23 cellular contexts compared by ENCODE assay signal in genomic region chr12:45353944-45354343, GRCh38.
DNase-seq lines count a peak whose midpoint lies in the region; ATAC-seq and TF ChIP-seq lines count a peak whose summit lies in the region.
"Had no signal": no experiment of that assay in that cellular context is flagged by ENCODE, and none has a peak within 500 bp of the region (broad histone marks: within the 10 kb centered on the region; RNA-seq: fewer than 3 reads in every experiment).

No MANE protein-coding gene starts in this region.

- no peak overlapping the region for H3K4me3 Mint-ChIP-seq in activated naive CD4-positive, alpha-beta T cell treated with anti-CD3 and anti-CD28 coated beads, Interleukin-2, amount 10 ng/mL, durations not matched to agents 7 days and 5 days
- no peak overlapping the region for H3K4me3 Mint-ChIP-seq in effector memory CD8-positive, alpha-beta T cell
- H3K4me3 Mint-ChIP-seq: activated CD4-positive, alpha-beta T cell treated with anti-CD3 and anti-CD28 coated beads for 36 hours; activated CD8-positive, alpha-beta memory T cell treated with anti-CD3 and anti-CD28 coated beads, Interleukin-2, amount 10 ng/mL, durations not matched to agents 7 days and 5 days; B cell; type B pancreatic cell had no signal

- no peak for TF ChIP-seq CTCF in psoas muscle (IDR thresholded peaks at IDR 0.05)

- H3K4me1 ChIP-seq in psoas muscle, result peaks cover 22% of the 10 kb centered on the region
- H3K4me1 ChIP-seq: colonic mucosa had no signal

- H3K9me3 ChIP-seq in psoas muscle, result no peaks in the 10 kb centered on the region
- H3K9me3 ChIP-seq: breast epithelium, colonic mucosa, stomach had no signal

- no peaks in the 10 kb centered on the region for H3K27me3 ChIP-seq in psoas muscle (ENCODE audit: insufficient read depth in 3 of 3, low read length in 2 of 3)
- H3K27me3 ChIP-seq: breast epithelium, colonic mucosa, stomach had no signal

- H3K27ac ChIP-seq in psoas muscle, result peak overlapping the region; percentile 44
- H3K27ac ChIP-seq: breast epithelium, colonic mucosa, stomach had no signal

- peaks cover 55% of the 10 kb centered on the region for H3K36me3 Mint-ChIP-seq in activated naive CD4-positive, alpha-beta T cell treated with anti-CD3 and anti-CD28 coated beads, Interleukin-2, amount 10 ng/mL, durations not matched to agents 7 days and 5 days
- peaks cover 25 to 34% of the 10 kb centered on the region in 2 donors for H3K36me3 Mint-ChIP-seq in activated naive CD4-positive, alpha-beta T cell treated with anti-CD3 and anti-CD28 coated beads, Interleukin-2, amount 50 U/mL, for 72 hours
- peaks cover 17% of the 10 kb centered on the region for H3K36me3 Mint-ChIP-seq in effector memory CD8-positive, alpha-beta T cell (ENCODE audit: insufficient read depth)

- peaks cover 8% of the 10 kb centered on the region for H3K9me3 Mint-ChIP-seq in activated naive CD4-positive, alpha-beta T cell treated with anti-CD3 and anti-CD28 coated beads, Interleukin-2, amount 10 ng/mL, durations not matched to agents 7 days and 5 days
- H3K9me3 Mint-ChIP-seq in activated naive CD4-positive, alpha-beta T cell treated with anti-CD3 and anti-CD28 coated beads, Interleukin-2, amount 50 U/mL, for 72 hours, result no peaks in the 10 kb centered on the region
- no peaks in the 10 kb centered on the region for H3K9me3 Mint-ChIP-seq in effector memory CD8-positive, alpha-beta T cell
- H3K9me3 Mint-ChIP-seq: activated T-helper 2 cell treated with anti-CD3 and anti-CD28 coated beads, Interferon-gamma antibody, Interleukin-2, Interleukin-4, amounts not matched to agents 10 μg/mL and 5 μg/mL and 100 μg/mL, durations not matched to agents 14 hours and 24 hours and 36 hours; type B pancreatic cell had no signal

- no peak for ATAC-seq in activated naive CD4-positive, alpha-beta T cell treated with anti-CD3 and anti-CD28 coated beads, Interleukin-2, amount 50 U/mL, for 72 hours
- ATAC-seq in HG02759 (IDR thresholded peaks at IDR 0.05; ENCODE audit: unreplicated experiment), result peak; percentile 8
- no peak for ATAC-seq in effector memory CD8-positive, alpha-beta T cell (replicated peaks)
- peak in 2 of 4 donors; percentile 45 to 53 for ATAC-seq in psoas muscle
- ATAC-seq: activated CD8-positive, alpha-beta memory T cell treated with anti-CD3 and anti-CD28 coated beads, Interleukin-2, amount 10 ng/mL, durations not matched to agents 7 days and 5 days; HCT116; right cardiac atrium had no signal

- intact Hi-C loops in psoas muscle (cut with DNase I), result no loop called here

- H3K4me3 ChIP-seq in psoas muscle, result no peak overlapping the region
- H3K4me3 ChIP-seq: breast epithelium, colonic mucosa, stomach had no signal

- 77 to 96% (median 89%) methylated on average over 2 of the region's 2 CpGs for WGBS in psoas muscle, 3 donors

- peaks cover 18 to 97% of the 10 kb centered on the region in 2 donors for H3K36me3 ChIP-seq in psoas muscle (ENCODE audit: insufficient read depth in 1 of 2, low read depth in 1 of 2)
- H3K36me3 ChIP-seq: breast epithelium, colonic mucosa had no signal

- DNase-seq in activated naive CD4-positive, alpha-beta T cell treated with anti-CD3 and anti-CD28 coated beads, Interleukin-2, amount 10 ng/mL, durations not matched to agents 7 days and 5 days, result no peak
- DNase-seq in activated naive CD4-positive, alpha-beta T cell treated with anti-CD3 and anti-CD28 coated beads, Interleukin-2, amount 50 U/mL, for 72 hours (ENCODE audit: low spot score in 2 of 2), result no peak
- no peak for DNase-seq in effector memory CD8-positive, alpha-beta T cell
- DNase-seq in psoas muscle (no peak), amygdala (lab: John Stamatoyannopoulos, UW) (no peak)
- DNase-seq in activated CD4-positive, alpha-beta T cell treated with anti-CD3 and anti-CD28 coated beads for 4 hours, result no peak
- no peak for DNase-seq in NK-92 treated with Interleukin-12 subunit alpha and Interleukin-12 subunit beta, amount 100 ng/mL, for 24 hours (lab: John Stamatoyannopoulos, UW)
- DNase-seq: activated CD4-positive, alpha-beta T cell treated with anti-CD3 and anti-CD28 coated beads for 36 hours; activated CD8-positive, alpha-beta memory T cell treated with anti-CD3 and anti-CD28 coated beads, Interleukin-2, amount 10 ng/mL, durations not matched to agents 7 days and 5 days; colonic mucosa; NCI-H1694 treated with DMSO at 0.1 percent for 48 hours; NCI-H774; OCI-M1; right cardiac atrium; Right ventricle myocardium superior; stimulated activated CD4-positive, alpha-beta T cell treated with anti-CD3 and anti-CD28 coated beads, Interleukin-4, amount 100 ng/mL, for 4 hours; stomach had no signal

- peak overlapping the region; percentile 12 for H3K27ac Mint-ChIP-seq in activated naive CD4-positive, alpha-beta T cell treated with anti-CD3 and anti-CD28 coated beads, Interleukin-2, amount 10 ng/mL, durations not matched to agents 7 days and 5 days
- peak overlapping the region in 1 of 2 donors; percentile 39 for H3K27ac Mint-ChIP-seq in activated naive CD4-positive, alpha-beta T cell treated with anti-CD3 and anti-CD28 coated beads, Interleukin-2, amount 50 U/mL, for 72 hours
- peak overlapping the region; percentile 17 to 57 for H3K27ac Mint-ChIP-seq in effector memory CD8-positive, alpha-beta T cell
- H3K27ac Mint-ChIP-seq: activated CD8-positive, alpha-beta memory T cell treated with anti-CD3 and anti-CD28 coated beads, Interleukin-2, amount 10 ng/mL, durations not matched to agents 7 days and 5 days; B cell had no signal

- CTCF ChIA-PET in activated naive CD4-positive, alpha-beta T cell treated with anti-CD3 and anti-CD28 coated beads, Interleukin-2, amount 10 ng/mL, durations not matched to agents 7 days and 5 days (lab: Charles Lee), result interaction anchor here (1.1 kb wide), 1 partner anchor 181 kb away, joined by 3 read pairs; no protein-coding TSS in a partner anchor

- H3K4me1 Mint-ChIP-seq in activated naive CD4-positive, alpha-beta T cell treated with anti-CD3 and anti-CD28 coated beads, Interleukin-2, amount 10 ng/mL, durations not matched to agents 7 days and 5 days, result peaks cover 12% of the 10 kb centered on the region
- H3K4me1 Mint-ChIP-seq in effector memory CD8-positive, alpha-beta T cell (ENCODE audit: low read depth in 2 of 2), result peaks cover 12 to 15% of the 10 kb centered on the region in 2 donors
- H3K4me1 Mint-ChIP-seq: B cell had no signal

- no peaks in the 10 kb centered on the region for H3K27me3 Mint-ChIP-seq in activated naive CD4-positive, alpha-beta T cell treated with anti-CD3 and anti-CD28 coated beads, Interleukin-2, amount 10 ng/mL, durations not matched to agents 7 days and 5 days
- H3K27me3 Mint-ChIP-seq in effector memory CD8-positive, alpha-beta T cell, result no peaks in the 10 kb centered on the region
- H3K27me3 Mint-ChIP-seq: activated CD4-positive, alpha-beta T cell treated with anti-CD3 and anti-CD28 coated beads for 36 hours; activated CD8-positive, alpha-beta memory T cell treated with anti-CD3 and anti-CD28 coated beads, Interleukin-2, amount 10 ng/mL, durations not matched to agents 7 days and 5 days; B cell; type B pancreatic cell had no signal
